In the genomic region with DNA sequence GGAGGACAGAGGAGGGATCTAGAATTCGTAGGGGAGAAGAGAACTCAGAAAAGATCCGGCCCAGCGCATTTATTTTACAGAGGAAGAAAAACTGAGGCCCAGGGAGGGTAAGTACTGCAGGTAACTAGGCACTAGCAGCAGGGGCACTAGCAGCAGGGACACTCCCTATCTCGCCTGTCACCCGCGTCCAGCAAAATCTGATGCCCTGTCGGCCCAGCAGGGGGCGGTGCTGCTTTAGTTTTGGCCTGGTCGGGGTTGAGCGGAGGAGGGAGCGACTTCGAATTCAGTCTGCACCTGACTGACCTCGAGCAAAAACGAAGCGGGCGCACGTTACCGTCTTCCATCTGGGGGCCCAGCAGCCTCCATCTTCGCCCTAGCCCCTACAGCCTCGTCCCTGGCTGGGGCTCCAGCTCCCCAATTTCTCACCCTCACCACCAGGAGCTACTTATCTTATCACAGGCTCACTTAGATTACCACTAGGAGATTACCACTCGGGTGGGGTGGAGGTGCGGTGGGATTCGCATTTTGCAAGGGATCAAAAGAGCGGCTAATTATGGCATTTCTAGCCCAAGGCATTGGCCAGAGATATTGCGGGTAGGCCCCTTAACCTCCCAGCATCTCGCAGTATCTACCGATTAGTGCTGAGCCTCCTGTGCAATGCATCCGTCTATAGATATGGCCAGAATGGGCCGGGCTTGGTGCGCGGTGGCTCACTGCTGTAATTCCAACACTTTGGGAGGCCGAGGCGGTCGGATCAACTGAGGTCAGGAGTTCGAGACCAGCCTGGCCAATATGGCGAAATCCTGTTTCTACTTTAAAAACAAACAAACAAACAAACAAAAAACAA, we compare ENCODE assay signal across 1 cellular context.
TF ChIP-seq lines count a peak whose summit lies in the region.

No MANE protein-coding gene starts in this region.

TF ChIP-seq in HepG2, 621 proteins besides CTCF, POLR2A, EP300 and RAD21 (continued from another document and continues in another):
- 0 out of 2 replicates have a peak, but pooled peaks have one; percentile 70 for TF ChIP-seq ZBTB25 (CRISPR knock-in tag; IDR thresholded peaks at IDR 0.05)
- TF ChIP-seq HDAC1 (CRISPR knock-in tag; IDR thresholded peaks at IDR 0.05) = peak; percentile 52; the same call in 1 of the 2 replicates
- no peak for TF ChIP-seq ZFP36L1 (CRISPR knock-in tag; IDR thresholded peaks at IDR 0.05)
- TF ChIP-seq TAF15 (IDR thresholded peaks at IDR 0.05; ENCODE audit: low read depth, low read length, poor library complexity, severe bottlenecking) = no peak
- no peak; the same call in 1 of the 2 replicates for TF ChIP-seq KLF11 (CRISPR knock-in tag; IDR thresholded peaks at IDR 0.05)
- no peak for TF ChIP-seq MTA1 (CRISPR knock-in tag; IDR thresholded peaks at IDR 0.05; ENCODE audit: borderline replicate concordance)
- no peak for TF ChIP-seq AKAP8 (CRISPR knock-in tag; IDR thresholded peaks at IDR 0.05)
- TF ChIP-seq ZC3H13 (CRISPR knock-in tag; IDR thresholded peaks at IDR 0.05) = 0 out of 2 replicates have a peak, but pooled peaks have one; percentile 54
- no peak for TF ChIP-seq PRPF4 (IDR thresholded peaks at IDR 0.05; ENCODE audit: low read depth, low read length, poor library complexity, severe bottlenecking)
- TF ChIP-seq ARID3A (IDR thresholded peaks at IDR 0.05; ENCODE audit: low read depth, low read length) = peak; percentile 57; the same call in 1 of the 2 replicates
- no peak for TF ChIP-seq RFX1 (IDR thresholded peaks at IDR 0.05)
- TF ChIP-seq KLF13 (CRISPR knock-in tag; IDR thresholded peaks at IDR 0.05) = no peak
- no peak for TF ChIP-seq HNRNPH1 (optimal IDR thresholded peaks at IDR 0.05; ENCODE audit: low read depth, low read length)
- no peak for TF ChIP-seq FOXK2 (IDR thresholded peaks at IDR 0.05)
- TF ChIP-seq DNMT3B (CRISPR knock-in tag; conservative IDR thresholded peaks at IDR 0.05) = no peak; the same call in 1 of the 2 replicates
- TF ChIP-seq ZNF839 (CRISPR knock-in tag; IDR thresholded peaks at IDR 0.05; ENCODE audit: borderline replicate concordance) = no peak
- no peak for TF ChIP-seq CEBPB (IDR thresholded peaks at IDR 0.05; ENCODE audit: borderline replicate concordance, low read depth, low read length)
- TF ChIP-seq FLYWCH1 (CRISPR knock-in tag; IDR thresholded peaks at IDR 0.05) = no peak
- no peak for TF ChIP-seq ATAD3A (CRISPR knock-in tag; IDR thresholded peaks at IDR 0.05)
- 0 out of 2 replicates have a peak, but pooled peaks have one; percentile 54 for TF ChIP-seq FOXO1 (CRISPR knock-in tag; IDR thresholded peaks at IDR 0.05)
- peak; percentile 67; the same call in 1 of the 2 replicates for TF ChIP-seq MEIS2 (CRISPR knock-in tag; IDR thresholded peaks at IDR 0.05)
- TF ChIP-seq TEAD3 (CRISPR knock-in tag; optimal IDR thresholded peaks at IDR 0.05; ENCODE audit: borderline replicate concordance) = peak; percentile 34
- no peak for TF ChIP-seq ZNF460 (CRISPR knock-in tag; IDR thresholded peaks at IDR 0.05; ENCODE audit: borderline replicate concordance)
- TF ChIP-seq, protein P1, sequence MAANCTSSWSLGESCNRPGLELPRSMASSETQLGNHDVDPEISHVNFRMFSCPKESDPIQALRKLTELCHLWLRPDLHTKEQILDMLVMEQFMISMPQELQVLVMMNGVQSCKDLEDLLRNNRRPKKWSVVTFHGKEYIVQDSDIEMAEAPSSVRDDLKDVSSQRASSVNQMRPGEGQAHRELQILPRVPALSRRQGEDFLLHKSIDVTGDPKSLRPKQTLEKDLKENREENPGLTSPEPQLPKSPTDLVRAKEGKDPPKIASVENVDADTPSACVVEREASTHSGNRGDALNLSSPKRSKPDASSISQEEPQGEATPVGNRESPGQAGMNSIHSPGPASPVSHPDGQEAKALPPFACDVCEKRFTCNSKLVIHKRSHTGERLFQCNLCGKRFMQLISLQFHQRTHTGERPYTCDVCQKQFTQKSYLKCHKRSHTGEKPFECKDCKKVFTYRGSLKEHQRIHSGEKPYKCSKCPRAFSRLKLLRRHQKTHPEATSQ (CRISPR knock-in tag; IDR thresholded peaks at IDR 0.05; ENCODE audit: borderline replicate concordance) = no peak; the same call in 1 of the 2 replicates
- peak; percentile 58 for TF ChIP-seq ARID5B (CRISPR knock-in tag; IDR thresholded peaks at IDR 0.05)
- no peak for TF ChIP-seq BATF2 (CRISPR knock-in tag; IDR thresholded peaks at IDR 0.05)
- TF ChIP-seq ZBTB7B (CRISPR knock-in tag; IDR thresholded peaks at IDR 0.05) = no peak
- TF ChIP-seq GZF1 (CRISPR knock-in tag; IDR thresholded peaks at IDR 0.05) = 0 out of 2 replicates have a peak, but pooled peaks have one; percentile 68
- TF ChIP-seq ZSCAN30 (CRISPR knock-in tag; IDR thresholded peaks at IDR 0.05) = no peak
- TF ChIP-seq ZNF780A (CRISPR knock-in tag; IDR thresholded peaks at IDR 0.05) = no peak
- TF ChIP-seq, protein P2, sequence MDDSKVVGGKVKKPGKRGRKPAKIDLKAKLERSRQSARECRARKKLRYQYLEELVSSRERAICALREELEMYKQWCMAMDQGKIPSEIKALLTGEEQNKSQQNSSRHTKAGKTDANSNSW (CRISPR knock-in tag; IDR thresholded peaks at IDR 0.05; ENCODE audit: borderline replicate concordance) = no peak; the same call in 1 of the 2 replicates
- no peak for TF ChIP-seq CENPT (CRISPR knock-in tag; IDR thresholded peaks at IDR 0.05; ENCODE audit: low read depth)
- TF ChIP-seq SP4 (CRISPR knock-in tag; IDR thresholded peaks at IDR 0.05) = 0 out of 2 replicates have a peak, but pooled peaks have one; percentile 54
- no peak for TF ChIP-seq NRL (CRISPR knock-in tag; IDR thresholded peaks at IDR 0.05; ENCODE audit: borderline replicate concordance)
- no peak for TF ChIP-seq SRSF1 (optimal IDR thresholded peaks at IDR 0.05; ENCODE audit: low read depth, low read length)
- TF ChIP-seq HOXA3 (CRISPR knock-in tag; IDR thresholded peaks at IDR 0.05) = peak; percentile 38; the same call in 1 of the 2 replicates
- TF ChIP-seq ATF5 (CRISPR knock-in tag; IDR thresholded peaks at IDR 0.05; ENCODE audit: low read depth) = no peak
- TF ChIP-seq, protein P3, sequence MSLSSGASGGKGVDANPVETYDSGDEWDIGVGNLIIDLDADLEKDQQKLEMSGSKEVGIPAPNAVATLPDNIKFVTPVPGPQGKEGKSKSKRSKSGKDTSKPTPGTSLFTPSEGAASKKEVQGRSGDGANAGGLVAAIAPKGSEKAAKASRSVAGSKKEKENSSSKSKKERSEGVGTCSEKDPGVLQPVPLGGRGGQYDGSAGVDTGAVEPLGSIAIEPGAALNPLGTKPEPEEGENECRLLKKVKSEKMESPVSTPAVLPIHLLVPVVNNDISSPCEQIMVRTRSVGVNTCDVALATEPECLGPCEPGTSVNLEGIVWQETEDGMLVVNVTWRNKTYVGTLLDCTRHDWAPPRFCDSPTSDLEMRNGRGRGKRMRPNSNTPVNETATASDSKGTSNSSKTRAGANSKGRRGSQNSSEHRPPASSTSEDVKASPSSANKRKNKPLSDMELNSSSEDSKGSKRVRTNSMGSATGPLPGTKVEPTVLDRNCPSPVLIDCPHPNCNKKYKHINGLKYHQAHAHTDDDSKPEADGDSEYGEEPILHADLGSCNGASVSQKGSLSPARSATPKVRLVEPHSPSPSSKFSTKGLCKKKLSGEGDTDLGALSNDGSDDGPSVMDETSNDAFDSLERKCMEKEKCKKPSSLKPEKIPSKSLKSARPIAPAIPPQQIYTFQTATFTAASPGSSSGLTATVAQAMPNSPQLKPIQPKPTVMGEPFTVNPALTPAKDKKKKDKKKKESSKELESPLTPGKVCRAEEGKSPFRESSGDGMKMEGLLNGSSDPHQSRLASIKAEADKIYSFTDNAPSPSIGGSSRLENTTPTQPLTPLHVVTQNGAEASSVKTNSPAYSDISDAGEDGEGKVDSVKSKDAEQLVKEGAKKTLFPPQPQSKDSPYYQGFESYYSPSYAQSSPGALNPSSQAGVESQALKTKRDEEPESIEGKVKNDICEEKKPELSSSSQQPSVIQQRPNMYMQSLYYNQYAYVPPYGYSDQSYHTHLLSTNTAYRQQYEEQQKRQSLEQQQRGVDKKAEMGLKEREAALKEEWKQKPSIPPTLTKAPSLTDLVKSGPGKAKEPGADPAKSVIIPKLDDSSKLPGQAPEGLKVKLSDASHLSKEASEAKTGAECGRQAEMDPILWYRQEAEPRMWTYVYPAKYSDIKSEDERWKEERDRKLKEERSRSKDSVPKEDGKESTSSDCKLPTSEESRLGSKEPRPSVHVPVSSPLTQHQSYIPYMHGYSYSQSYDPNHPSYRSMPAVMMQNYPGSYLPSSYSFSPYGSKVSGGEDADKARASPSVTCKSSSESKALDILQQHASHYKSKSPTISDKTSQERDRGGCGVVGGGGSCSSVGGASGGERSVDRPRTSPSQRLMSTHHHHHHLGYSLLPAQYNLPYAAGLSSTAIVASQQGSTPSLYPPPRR (CRISPR knock-in tag; IDR thresholded peaks at IDR 0.05; ENCODE audit: borderline replicate concordance) = peak; percentile 33; the same call in 1 of the 2 replicates
- TF ChIP-seq ZNF207 (IDR thresholded peaks at IDR 0.05; ENCODE audit: borderline replicate concordance) = no peak
- TF ChIP-seq GLI4 (CRISPR knock-in tag; IDR thresholded peaks at IDR 0.05; ENCODE audit: borderline replicate concordance) = no peak
- no peak for TF ChIP-seq SMARCC2 (IDR thresholded peaks at IDR 0.05)
- no peak for TF ChIP-seq NFYC (CRISPR knock-in tag; IDR thresholded peaks at IDR 0.05)
- no peak for TF ChIP-seq GMEB2 (CRISPR knock-in tag; IDR thresholded peaks at IDR 0.05; ENCODE audit: low read depth)
- no peak for TF ChIP-seq MAF1 (CRISPR knock-in tag; IDR thresholded peaks at IDR 0.05; ENCODE audit: borderline replicate concordance)
- no peak for TF ChIP-seq ZFP1 (CRISPR knock-in tag; IDR thresholded peaks at IDR 0.05)
- TF ChIP-seq ATRX (CRISPR knock-in tag; IDR thresholded peaks at IDR 0.05; ENCODE audit: borderline replicate concordance) = no peak
- no peak for TF ChIP-seq ZSCAN31 (CRISPR knock-in tag; IDR thresholded peaks at IDR 0.05; ENCODE audit: low read depth)
- no peak for TF ChIP-seq SP2 (CRISPR knock-in tag; IDR thresholded peaks at IDR 0.05)
- no peak for TF ChIP-seq MED1 (CRISPR knock-in tag; IDR thresholded peaks at IDR 0.05)
